18 cellular contexts compared by ENCODE assay signal in the genomic region with DNA sequence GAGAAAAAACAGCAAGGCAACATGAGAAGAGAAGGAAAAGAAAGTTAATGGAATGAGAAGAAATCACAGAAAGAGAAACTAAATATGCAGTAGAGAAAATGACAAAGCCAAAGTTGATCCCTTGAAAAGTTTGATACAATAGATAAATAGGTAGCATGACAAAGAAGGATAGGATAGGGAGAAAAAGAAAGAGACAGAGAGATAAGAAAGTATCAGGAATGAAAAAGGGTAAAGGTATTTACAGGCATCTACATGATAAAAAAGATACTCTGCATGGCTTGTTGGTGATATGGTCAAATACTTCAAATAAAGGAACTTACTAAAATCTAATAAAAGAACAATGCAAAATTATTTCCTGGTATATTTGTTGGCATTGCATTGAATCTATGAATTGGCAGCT.
A peak's percentile ranks its signal among the peaks of the same experiment; 100 is the strongest.
DNase-seq lines count a peak whose midpoint lies in the region; ATAC-seq and TF ChIP-seq lines count a peak whose summit lies in the region.
"Had no signal": no experiment of that assay in that cellular context is flagged by ENCODE, and none has a peak within 500 bp of the region (broad histone marks: within the 10 kb centered on the region; RNA-seq: fewer than 3 reads in every experiment).

No MANE protein-coding gene starts in this region.

- H3K36me3 ChIP-seq in GM23338 (ENCODE audit: insufficient read depth) (no peaks in the 10 kb centered on the region), HUES6 (ENCODE audit: control insufficient read depth, insufficient read depth, low read length) (no peaks in the 10 kb centered on the region), iPS-18a (ENCODE audit: control insufficient read depth, low read depth, low read length) (no peaks in the 10 kb centered on the region)
- H3K36me3 ChIP-seq: BLaER1 had no signal

- POLR2A ChIA-PET in WTC11 (lab: Charles Lee) = no interaction called here

- H3K4me2 ChIP-seq in GM23338 = no peak overlapping the region
- H3K4me2 ChIP-seq: BLaER1 had no signal

- H4K20me1 ChIP-seq in GM23338 (replicated peaks; ENCODE audit: insufficient read depth) = no peaks in the 10 kb centered on the region
- H4K20me1 ChIP-seq: BLaER1 had no signal

- H3K27ac ChIP-seq in GM23338 (ENCODE audit: low read depth) = no peak overlapping the region
- peak overlapping the region; percentile 23; the same call in 1 of the 2 replicates for H3K27ac ChIP-seq in HUES6 (ENCODE audit: low read depth, low read length)
- no peak overlapping the region for H3K27ac ChIP-seq in iPS-18a (ENCODE audit: low read length)
- H3K27ac ChIP-seq: 22Rv1, BLaER1, C4-2B, GM23248 had no signal

- peak overlapping the region; percentile 18; the same call in 2 of the 3 replicates for H3K4me3 Mint-ChIP-seq in GM23338
- no peak overlapping the region for H3K4me3 Mint-ChIP-seq in WTC11
- H3K4me3 Mint-ChIP-seq: B cell; CD4-positive, CD25-positive, alpha-beta regulatory T cell; CD8-positive, alpha-beta T cell had no signal

- H3K27me3 Mint-ChIP-seq in GM23338 (ENCODE audit: insufficient read depth, low read depth, poor library complexity) = no peaks in the 10 kb centered on the region
- no peaks in the 10 kb centered on the region for H3K27me3 Mint-ChIP-seq in WTC11 (ENCODE audit: low read depth)
- H3K27me3 Mint-ChIP-seq: B cell; CD4-positive, CD25-positive, alpha-beta regulatory T cell had no signal

- CTCF ChIA-PET in WTC11 (lab: Charles Lee) = no interaction called here

- DNase-seq in GM23338 (ENCODE audit: low spot score) (peak; percentile 42), WTC11 (ENCODE audit: low spot score) (no peak), T1000 (lab: John Stamatoyannopoulos, UW) (no peak)
- DNase-seq in stimulated activated CD4-positive, alpha-beta T cell treated with anti-CD3 and anti-CD28 coated beads, Interleukin-1b, Interleukin-23, amount 100 ng/mL, for 48 hours = no peak
- DNase-seq: Caco-2; CD4-positive, CD25-positive, alpha-beta regulatory T cell; CD8-positive, alpha-beta T cell; DMS153; DND-41; GM23248; HCEC 1CT had no signal

- H3F3A ChIP-seq in GM23338 (replicated peaks; ENCODE audit: low read depth) = no peaks in the 10 kb centered on the region

- H3K4me1 Mint-ChIP-seq in GM23338 = peaks cover 12% of the 10 kb centered on the region
- H3K4me1 Mint-ChIP-seq in WTC11 = peaks cover 12% of the 10 kb centered on the region
- H3K4me1 Mint-ChIP-seq: B cell; CD4-positive, CD25-positive, alpha-beta regulatory T cell had no signal

- H3K4me1 ChIP-seq in GM23338 (ENCODE audit: insufficient read depth) (peaks cover 11% of the 10 kb centered on the region; the same call in 1 of the 2 replicates), HUES6 (ENCODE audit: control insufficient read depth, insufficient read depth, low read length) (peaks cover 8% of the 10 kb centered on the region; the same call in 1 of the 2 replicates), iPS-18a (ENCODE audit: control insufficient read depth, low read depth, low read length) (peaks cover 11% of the 10 kb centered on the region)
- H3K4me1 ChIP-seq: BLaER1, Caco-2 had no signal

- TF ChIP-seq CTCF in GM23338 (conservative IDR thresholded peaks at IDR 0.05; ENCODE audit: low read depth in 2 of 2) (no peak), WTC11 (IDR thresholded peaks at IDR 0.05) (no peak)

- H3K27me3 ChIP-seq in GM23338 (ENCODE audit: insufficient read depth) (no peaks in the 10 kb centered on the region), HUES6 (ENCODE audit: control insufficient read depth, insufficient read depth, low read length) (no peaks in the 10 kb centered on the region), iPS-18a (ENCODE audit: control insufficient read depth, insufficient read depth, low read length) (no peaks in the 10 kb centered on the region)
- H3K27me3 ChIP-seq: BLaER1 had no signal

- H3K9me3 ChIP-seq in HUES6 (ENCODE audit: control insufficient read depth, insufficient read depth, low read depth, low read length) = peaks cover 1% of the 10 kb centered on the region; the same call in 1 of the 2 replicates
- no peaks in the 10 kb centered on the region for H3K9me3 ChIP-seq in iPS-18a (ENCODE audit: control insufficient read depth, low read depth, low read length)
- H3K9me3 ChIP-seq: Caco-2 had no signal

- H3K36me3 Mint-ChIP-seq in GM23338 (ENCODE audit: low read depth) = peaks cover 10% of the 10 kb centered on the region; the same call in 2 of the 3 replicates
- H3K36me3 Mint-ChIP-seq in WTC11 = peaks cover 17% of the 10 kb centered on the region
- H3K36me3 Mint-ChIP-seq: CD4-positive, CD25-positive, alpha-beta regulatory T cell; CD8-positive, alpha-beta T cell had no signal

- H3K9ac ChIP-seq in HUES6 (ENCODE audit: low read length) (no peak overlapping the region), iPS-18a (ENCODE audit: low read length) (no peak overlapping the region)
- H3K9ac ChIP-seq: BLaER1, GM23248 had no signal

- no peaks in the 10 kb centered on the region for H3K9me2 ChIP-seq in GM23338 (ENCODE audit: insufficient read depth)

- ATAC-seq in GM23338 (peak; percentile 63), WTC11 (peak; percentile 63; the same call in 1 of the 2 replicates), HG03280 (IDR thresholded peaks at IDR 0.05; ENCODE audit: unreplicated experiment) (no peak)
- ATAC-seq: CD8-positive, alpha-beta T cell had no signal

- no peak overlapping the region for H2AFZ ChIP-seq in GM23338
- H2AFZ ChIP-seq: GM23248 had no signal

- H3K9me3 Mint-ChIP-seq in GM23338 (peaks cover 10% of the 10 kb centered on the region), WTC11 (peaks cover 23% of the 10 kb centered on the region)

- H3K4me3 ChIP-seq in GM23338 (no peak overlapping the region), HUES6 (ENCODE audit: low read depth, low read length) (no peak overlapping the region), iPS-18a (ENCODE audit: low read length) (peak overlapping the region; percentile 17)
- H3K4me3 ChIP-seq: BLaER1, GM23248 had no signal

- H3K79me2 ChIP-seq in GM23338 (replicated peaks; ENCODE audit: insufficient read depth) = no peaks in the 10 kb centered on the region

- H3K27ac Mint-ChIP-seq in GM23338 (peak overlapping the region; percentile 96), WTC11 (no peak overlapping the region)
- H3K27ac Mint-ChIP-seq: B cell; CD4-positive, CD25-positive, alpha-beta regulatory T cell; CD8-positive, alpha-beta T cell had no signal

TF ChIP-seq in GM23338, 12 proteins besides CTCF, POLR2A, EP300 and RAD21:
- TF ChIP-seq STAT1 (IDR thresholded peaks at IDR 0.05; ENCODE audit: unreplicated experiment) (no peak), NANOG (IDR thresholded peaks at IDR 0.05; ENCODE audit: borderline replicate concordance) (peak; percentile 48; the same call in 1 of the 2 replicates)

TF ChIP-seq in WTC11, 78 proteins besides CTCF, POLR2A, EP300 and RAD21 (continues in another document):
- TF ChIP-seq ZNF671 (CRISPR knock-in tag; IDR thresholded peaks at IDR 0.05) (no peak), ELF4 (CRISPR knock-in tag; IDR thresholded peaks at IDR 0.05; ENCODE audit: low read depth) (no peak), ZMAT4 (CRISPR knock-in tag; IDR thresholded peaks at IDR 0.05) (no peak), HMGA2 (CRISPR knock-in tag; IDR thresholded peaks at IDR 0.05) (no peak), ZNF263 (CRISPR knock-in tag; IDR thresholded peaks at IDR 0.05; ENCODE audit: low read depth) (no peak), ZNF138 (CRISPR knock-in tag; conservative IDR thresholded peaks at IDR 0.05) (no peak), CREM (CRISPR knock-in tag; IDR thresholded peaks at IDR 0.05) (no peak), NR3C1 (CRISPR knock-in tag; conservative IDR thresholded peaks at IDR 0.05; ENCODE audit: low read depth) (no peak), ZNF396 (CRISPR knock-in tag; IDR thresholded peaks at IDR 0.05; ENCODE audit: borderline replicate concordance) (no peak), NR1H2 (CRISPR knock-in tag; IDR thresholded peaks at IDR 0.05) (no peak)
- TF ChIP-seq, protein P1, sequence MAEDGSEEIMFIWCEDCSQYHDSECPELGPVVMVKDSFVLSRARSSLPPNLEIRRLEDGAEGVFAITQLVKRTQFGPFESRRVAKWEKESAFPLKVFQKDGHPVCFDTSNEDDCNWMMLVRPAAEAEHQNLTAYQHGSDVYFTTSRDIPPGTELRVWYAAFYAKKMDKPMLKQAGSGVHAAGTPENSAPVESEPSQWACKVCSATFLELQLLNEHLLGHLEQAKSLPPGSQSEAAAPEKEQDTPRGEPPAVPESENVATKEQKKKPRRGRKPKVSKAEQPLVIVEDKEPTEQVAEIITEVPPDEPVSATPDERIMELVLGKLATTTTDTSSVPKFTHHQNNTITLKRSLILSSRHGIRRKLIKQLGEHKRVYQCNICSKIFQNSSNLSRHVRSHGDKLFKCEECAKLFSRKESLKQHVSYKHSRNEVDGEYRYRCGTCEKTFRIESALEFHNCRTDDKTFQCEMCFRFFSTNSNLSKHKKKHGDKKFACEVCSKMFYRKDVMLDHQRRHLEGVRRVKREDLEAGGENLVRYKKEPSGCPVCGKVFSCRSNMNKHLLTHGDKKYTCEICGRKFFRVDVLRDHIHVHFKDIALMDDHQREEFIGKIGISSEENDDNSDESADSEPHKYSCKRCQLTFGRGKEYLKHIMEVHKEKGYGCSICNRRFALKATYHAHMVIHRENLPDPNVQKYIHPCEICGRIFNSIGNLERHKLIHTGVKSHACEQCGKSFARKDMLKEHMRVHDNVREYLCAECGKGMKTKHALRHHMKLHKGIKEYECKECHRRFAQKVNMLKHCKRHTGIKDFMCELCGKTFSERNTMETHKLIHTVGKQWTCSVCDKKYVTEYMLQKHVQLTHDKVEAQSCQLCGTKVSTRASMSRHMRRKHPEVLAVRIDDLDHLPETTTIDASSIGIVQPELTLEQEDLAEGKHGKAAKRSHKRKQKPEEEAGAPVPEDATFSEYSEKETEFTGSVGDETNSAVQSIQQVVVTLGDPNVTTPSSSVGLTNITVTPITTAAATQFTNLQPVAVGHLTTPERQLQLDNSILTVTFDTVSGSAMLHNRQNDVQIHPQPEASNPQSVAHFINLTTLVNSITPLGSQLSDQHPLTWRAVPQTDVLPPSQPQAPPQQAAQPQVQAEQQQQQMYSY (CRISPR knock-in tag; IDR thresholded peaks at IDR 0.05) = no peak
- TF ChIP-seq, protein P2, sequence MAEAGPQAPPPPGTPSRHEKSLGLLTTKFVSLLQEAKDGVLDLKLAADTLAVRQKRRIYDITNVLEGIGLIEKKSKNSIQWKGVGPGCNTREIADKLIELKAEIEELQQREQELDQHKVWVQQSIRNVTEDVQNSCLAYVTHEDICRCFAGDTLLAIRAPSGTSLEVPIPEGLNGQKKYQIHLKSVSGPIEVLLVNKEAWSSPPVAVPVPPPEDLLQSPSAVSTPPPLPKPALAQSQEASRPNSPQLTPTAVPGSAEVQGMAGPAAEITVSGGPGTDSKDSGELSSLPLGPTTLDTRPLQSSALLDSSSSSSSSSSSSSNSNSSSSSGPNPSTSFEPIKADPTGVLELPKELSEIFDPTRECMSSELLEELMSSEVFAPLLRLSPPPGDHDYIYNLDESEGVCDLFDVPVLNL (CRISPR knock-in tag; IDR thresholded peaks at IDR 0.05; ENCODE audit: borderline replicate concordance, low read depth) = no peak
